Comparison of ENCODE assay signal across 23 cellular contexts in the genomic region with DNA sequence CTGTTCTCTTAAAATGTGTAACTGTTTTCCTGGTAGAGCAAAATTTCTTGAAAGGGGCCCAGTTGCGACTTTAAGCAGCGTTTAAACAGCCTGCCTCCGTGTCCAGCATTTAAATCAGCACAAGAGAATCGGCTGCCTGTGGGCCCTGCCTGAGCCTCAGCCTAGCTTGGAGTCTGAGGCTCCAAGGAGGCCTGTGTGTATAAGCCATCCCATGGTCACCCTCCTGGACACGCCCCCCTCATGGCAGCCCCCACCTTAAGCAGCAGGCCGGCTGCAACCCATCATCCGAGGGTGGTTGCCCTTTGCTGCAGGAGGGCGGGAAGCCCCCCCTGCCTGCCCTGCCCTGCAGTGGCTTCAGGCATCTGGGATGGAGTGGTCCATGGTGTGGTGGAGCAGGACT.
"Had no signal": no experiment of that assay in that cellular context is flagged by ENCODE, and none has a peak within 500 bp of the region (broad histone marks: within the 10 kb centered on the region; RNA-seq: fewer than 3 reads in every experiment).

No MANE protein-coding gene starts in this region.

- H3K4me3 ChIP-seq: hepatocyte, left ventricle myocardium inferior, mucosa of descending colon, pancreas, smooth muscle cell, thyroid gland, upper lobe of right lung had no signal

- H3K36me3 ChIP-seq: upper lobe of right lung had no signal

- H3K27ac ChIP-seq: foreskin keratinocyte, hepatocyte, left ventricle myocardium inferior, pancreas, thyroid gland, upper lobe of right lung had no signal

- H3K27me3 ChIP-seq: foreskin keratinocyte, hepatocyte, pancreas, thyroid gland, upper lobe of right lung had no signal

- DNase-seq: activated CD4-positive, alpha-beta memory T cell treated with anti-CD3 and anti-CD28 coated beads for 36 hours; activated CD4-positive, alpha-beta T cell treated with anti-CD3 and anti-CD28 coated beads for 48 hours; activated CD4-positive, CD25-positive, alpha-beta regulatory T cell; activated effector memory CD4-positive, alpha-beta T cell treated with Interleukin-2 at 50 U/mL for 16 hours; activated naive CD4-positive, alpha-beta T cell treated with anti-CD3 and anti-CD28 coated beads for 36 hours; activated naive CD8-positive, alpha-beta T cell treated with anti-CD3 and anti-CD28 coated beads, Interleukin-2, amount 10 ng/mL, durations not matched to agents 7 days and 5 days; activated T-cell treated with anti-CD3 and anti-CD28 coated beads, Interleukin-2, amount 50 U/mL, for 72 hours; amniotic stem cell; effector CD4-positive, alpha-beta T cell; foreskin keratinocyte; kidney glomerular epithelial cell; left ventricle myocardium inferior; mammary epithelial cell; pancreas; stimulated activated CD4-positive, alpha-beta T cell treated with anti-CD3 and anti-CD28 coated beads, Interleukin-2, amount 100 ng/mL, for 48 hours; stimulated activated CD8-positive, alpha-beta memory T cell treated with anti-CD3 and anti-CD28 coated beads, Interleukin-4, amount 100 ng/mL, for 48 hours; stimulated activated naive B cell treated with anti-CD40 and anti-IgM and Interleukin-4, amounts not matched to agents 10 μg/mL and 1 μg/mL and 100 μg/mL, for 72 hours; T-helper 17 cell; thyroid gland; upper lobe of right lung had no signal

- H3K79me2 ChIP-seq: hepatocyte had no signal

- H3K4me2 ChIP-seq: hepatocyte, smooth muscle cell had no signal

- H2AFZ ChIP-seq: hepatocyte had no signal

- H3K9me3 ChIP-seq: left ventricle myocardium inferior, mucosa of descending colon, pancreas, thyroid gland, upper lobe of right lung had no signal

- H3K4me1 ChIP-seq: foreskin keratinocyte, pancreas, upper lobe of right lung had no signal
